ENCODE assay signal across 1 cellular context in the genomic region with DNA sequence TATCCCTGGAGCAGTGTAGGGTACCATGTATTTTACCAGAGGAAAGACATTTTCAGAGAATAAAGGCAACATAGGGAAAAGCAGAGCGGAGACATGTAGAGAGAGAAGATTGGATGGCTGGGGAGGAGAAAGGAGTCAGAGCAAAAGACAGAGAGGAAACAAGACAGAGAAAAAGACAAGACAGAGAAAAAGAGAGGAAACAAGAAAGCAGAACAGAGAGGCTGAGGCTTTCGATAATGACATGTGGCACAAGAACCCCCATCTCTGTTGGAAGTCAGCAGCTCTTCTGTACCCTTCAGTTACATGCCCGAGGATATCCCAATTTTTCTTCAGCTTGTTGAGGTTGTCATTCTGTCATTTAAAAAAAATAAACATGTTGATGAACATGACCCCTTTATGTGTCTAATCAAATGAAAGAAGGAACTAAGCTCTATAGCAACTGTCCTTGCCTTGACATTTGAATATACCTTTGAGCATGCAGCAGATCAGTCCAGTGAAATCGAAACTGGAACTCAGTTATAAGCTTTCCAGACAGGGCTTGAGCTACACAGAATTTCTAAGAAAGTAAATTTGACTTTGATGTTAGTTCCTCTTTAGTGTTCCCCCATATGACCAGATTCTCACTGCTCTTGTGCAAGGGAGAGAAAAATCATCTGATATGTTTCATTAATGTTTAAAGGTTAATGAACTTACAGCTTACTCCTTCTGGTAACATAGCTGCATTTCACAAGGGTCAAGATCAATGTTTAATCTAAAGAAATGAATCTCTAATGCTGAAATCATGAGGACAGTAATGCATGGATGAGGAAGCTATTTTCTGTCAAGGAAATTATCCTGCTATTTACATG.
TF ChIP-seq lines count a peak whose summit lies in the region.

No MANE protein-coding gene starts in this region.

TF ChIP-seq in GM12878, 131 proteins besides CTCF, POLR2A, EP300 and RAD21 (continued from another document and continues in another):
- TF ChIP-seq, protein P1, sequence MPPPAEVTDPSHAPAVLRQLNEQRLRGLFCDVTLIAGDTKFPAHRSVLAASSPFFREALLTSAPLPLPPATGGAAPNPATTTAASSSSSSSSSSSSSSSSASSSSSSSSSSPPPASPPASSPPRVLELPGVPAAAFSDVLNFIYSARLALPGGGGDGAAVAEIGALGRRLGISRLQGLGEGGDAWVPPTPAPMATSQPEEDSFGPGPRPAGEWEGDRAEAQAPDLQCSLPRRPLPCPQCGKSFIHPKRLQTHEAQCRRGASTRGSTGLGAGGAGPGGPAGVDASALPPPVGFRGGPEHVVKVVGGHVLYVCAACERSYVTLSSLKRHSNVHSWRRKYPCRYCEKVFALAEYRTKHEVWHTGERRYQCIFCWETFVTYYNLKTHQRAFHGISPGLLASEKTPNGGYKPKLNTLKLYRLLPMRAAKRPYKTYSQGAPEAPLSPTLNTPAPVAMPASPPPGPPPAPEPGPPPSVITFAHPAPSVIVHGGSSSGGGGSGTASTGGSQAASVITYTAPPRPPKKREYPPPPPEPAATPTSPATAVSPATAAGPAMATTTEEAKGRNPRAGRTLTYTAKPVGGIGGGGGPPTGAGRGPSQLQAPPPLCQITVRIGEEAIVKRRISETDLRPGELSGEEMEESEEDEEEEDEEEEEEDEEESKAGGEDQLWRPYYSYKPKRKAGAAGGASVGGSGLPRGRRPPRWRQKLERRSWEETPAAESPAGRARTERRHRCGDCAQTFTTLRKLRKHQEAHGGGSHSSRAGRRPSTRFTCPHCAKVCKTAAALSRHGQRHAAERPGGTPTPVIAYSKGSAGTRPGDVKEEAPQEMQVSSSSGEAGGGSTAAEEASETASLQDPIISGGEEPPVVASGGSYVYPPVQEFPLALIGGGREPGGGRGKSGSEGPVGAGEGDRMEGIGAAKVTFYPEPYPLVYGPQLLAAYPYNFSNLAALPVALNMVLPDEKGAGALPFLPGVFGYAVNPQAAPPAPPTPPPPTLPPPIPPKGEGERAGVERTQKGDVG (CRISPR knock-in tag; IDR thresholded peaks at IDR 0.05): no peak
- TF ChIP-seq ASH2L (IDR thresholded peaks at IDR 0.05; ENCODE audit: borderline replicate concordance, low read depth): 0 out of 2 replicates have a peak, but pooled peaks have one; percentile 75
- TF ChIP-seq CREB1 (IDR thresholded peaks at IDR 0.05; ENCODE audit: low read depth): no peak
- TF ChIP-seq, protein P2, sequence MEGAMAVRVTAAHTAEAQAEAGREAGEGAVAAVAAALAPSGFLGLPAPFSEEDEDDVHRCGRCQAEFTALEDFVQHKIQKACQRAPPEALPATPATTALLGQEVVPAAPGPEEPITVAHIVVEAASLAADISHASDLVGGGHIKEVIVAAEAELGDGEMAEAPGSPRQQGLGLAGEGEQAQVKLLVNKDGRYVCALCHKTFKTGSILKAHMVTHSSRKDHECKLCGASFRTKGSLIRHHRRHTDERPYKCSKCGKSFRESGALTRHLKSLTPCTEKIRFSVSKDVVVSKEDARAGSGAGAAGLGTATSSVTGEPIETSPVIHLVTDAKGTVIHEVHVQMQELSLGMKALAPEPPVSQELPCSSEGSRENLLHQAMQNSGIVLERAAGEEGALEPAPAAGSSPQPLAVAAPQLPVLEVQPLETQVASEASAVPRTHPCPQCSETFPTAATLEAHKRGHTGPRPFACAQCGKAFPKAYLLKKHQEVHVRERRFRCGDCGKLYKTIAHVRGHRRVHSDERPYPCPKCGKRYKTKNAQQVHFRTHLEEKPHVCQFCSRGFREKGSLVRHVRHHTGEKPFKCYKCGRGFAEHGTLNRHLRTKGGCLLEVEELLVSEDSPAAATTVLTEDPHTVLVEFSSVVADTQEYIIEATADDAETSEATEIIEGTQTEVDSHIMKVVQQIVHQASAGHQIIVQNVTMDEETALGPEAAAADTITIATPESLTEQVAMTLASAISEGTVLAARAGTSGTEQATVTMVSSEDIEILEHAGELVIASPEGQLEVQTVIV (IDR thresholded peaks at IDR 0.05; ENCODE audit: borderline replicate concordance, partially characterized antibody): no peak
- peak; percentile 86 for TF ChIP-seq MTA2 (IDR thresholded peaks at IDR 0.05; ENCODE audit: low read depth)
- no peak for TF ChIP-seq TAF1 (IDR thresholded peaks at IDR 0.05; ENCODE audit: borderline replicate concordance, low read depth, low read length)
- TF ChIP-seq ZNF622 (IDR thresholded peaks at IDR 0.05): no peak
- TF ChIP-seq ZNF24 (IDR thresholded peaks at IDR 0.05): no peak
- TF ChIP-seq, protein P3, sequence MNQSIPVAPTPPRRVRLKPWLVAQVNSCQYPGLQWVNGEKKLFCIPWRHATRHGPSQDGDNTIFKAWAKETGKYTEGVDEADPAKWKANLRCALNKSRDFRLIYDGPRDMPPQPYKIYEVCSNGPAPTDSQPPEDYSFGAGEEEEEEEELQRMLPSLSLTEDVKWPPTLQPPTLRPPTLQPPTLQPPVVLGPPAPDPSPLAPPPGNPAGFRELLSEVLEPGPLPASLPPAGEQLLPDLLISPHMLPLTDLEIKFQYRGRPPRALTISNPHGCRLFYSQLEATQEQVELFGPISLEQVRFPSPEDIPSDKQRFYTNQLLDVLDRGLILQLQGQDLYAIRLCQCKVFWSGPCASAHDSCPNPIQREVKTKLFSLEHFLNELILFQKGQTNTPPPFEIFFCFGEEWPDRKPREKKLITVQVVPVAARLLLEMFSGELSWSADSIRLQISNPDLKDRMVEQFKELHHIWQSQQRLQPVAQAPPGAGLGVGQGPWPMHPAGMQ (IDR thresholded peaks at IDR 0.05; ENCODE audit: borderline replicate concordance): no peak
- TF ChIP-seq POLR2AphosphoS2 (IDR thresholded peaks at IDR 0.05; ENCODE audit: low read depth, low read length): no peak
- peak; percentile 56; the same call in 1 of the 2 replicates for TF ChIP-seq CHD2 (IDR thresholded peaks at IDR 0.05; ENCODE audit: borderline replicate concordance, low read depth, low read length)
- no peak for TF ChIP-seq POLR2AphosphoS5 (IDR thresholded peaks at IDR 0.05; ENCODE audit: low read length)
- no peak for TF ChIP-seq CBFB (IDR thresholded peaks at IDR 0.05; ENCODE audit: low read depth)
- TF ChIP-seq MEF2A (IDR thresholded peaks at IDR 0.05; ENCODE audit: insufficient read depth, low read depth, low read length): no peak
- 0 out of 2 replicates have a peak, but pooled peaks have one; percentile 3 for TF ChIP-seq ZBED1 (IDR thresholded peaks at IDR 0.05; ENCODE audit: borderline replicate concordance)
- TF ChIP-seq PAX8 (IDR thresholded peaks at IDR 0.05): no peak
- no peak for TF ChIP-seq SMAD1 (IDR thresholded peaks at IDR 0.05; ENCODE audit: low read depth, partially characterized antibody)
- peak; percentile 47; the same call in 1 of the 2 replicates for TF ChIP-seq GATAD2B (conservative IDR thresholded peaks at IDR 0.05; ENCODE audit: low read depth)
- TF ChIP-seq, protein P4, sequence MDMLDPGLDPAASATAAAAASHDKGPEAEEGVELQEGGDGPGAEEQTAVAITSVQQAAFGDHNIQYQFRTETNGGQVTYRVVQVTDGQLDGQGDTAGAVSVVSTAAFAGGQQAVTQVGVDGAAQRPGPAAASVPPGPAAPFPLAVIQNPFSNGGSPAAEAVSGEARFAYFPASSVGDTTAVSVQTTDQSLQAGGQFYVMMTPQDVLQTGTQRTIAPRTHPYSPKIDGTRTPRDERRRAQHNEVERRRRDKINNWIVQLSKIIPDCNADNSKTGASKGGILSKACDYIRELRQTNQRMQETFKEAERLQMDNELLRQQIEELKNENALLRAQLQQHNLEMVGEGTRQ (IDR thresholded peaks at IDR 0.05; ENCODE audit: borderline replicate concordance, low read depth, low read length): no peak; the same call in 1 of the 2 replicates
- peak; percentile 71 for TF ChIP-seq RAD51 (IDR thresholded peaks at IDR 0.05)
- no peak for TF ChIP-seq NFYA (IDR thresholded peaks at IDR 0.05; ENCODE audit: borderline replicate concordance, low read depth, low read length)
- no peak for TF ChIP-seq ESRRA (IDR thresholded peaks at IDR 0.05; ENCODE audit: low read length)
- no peak for TF ChIP-seq MYB (IDR thresholded peaks at IDR 0.05; ENCODE audit: borderline replicate concordance, low read depth, low read length)
- TF ChIP-seq, protein P5, sequence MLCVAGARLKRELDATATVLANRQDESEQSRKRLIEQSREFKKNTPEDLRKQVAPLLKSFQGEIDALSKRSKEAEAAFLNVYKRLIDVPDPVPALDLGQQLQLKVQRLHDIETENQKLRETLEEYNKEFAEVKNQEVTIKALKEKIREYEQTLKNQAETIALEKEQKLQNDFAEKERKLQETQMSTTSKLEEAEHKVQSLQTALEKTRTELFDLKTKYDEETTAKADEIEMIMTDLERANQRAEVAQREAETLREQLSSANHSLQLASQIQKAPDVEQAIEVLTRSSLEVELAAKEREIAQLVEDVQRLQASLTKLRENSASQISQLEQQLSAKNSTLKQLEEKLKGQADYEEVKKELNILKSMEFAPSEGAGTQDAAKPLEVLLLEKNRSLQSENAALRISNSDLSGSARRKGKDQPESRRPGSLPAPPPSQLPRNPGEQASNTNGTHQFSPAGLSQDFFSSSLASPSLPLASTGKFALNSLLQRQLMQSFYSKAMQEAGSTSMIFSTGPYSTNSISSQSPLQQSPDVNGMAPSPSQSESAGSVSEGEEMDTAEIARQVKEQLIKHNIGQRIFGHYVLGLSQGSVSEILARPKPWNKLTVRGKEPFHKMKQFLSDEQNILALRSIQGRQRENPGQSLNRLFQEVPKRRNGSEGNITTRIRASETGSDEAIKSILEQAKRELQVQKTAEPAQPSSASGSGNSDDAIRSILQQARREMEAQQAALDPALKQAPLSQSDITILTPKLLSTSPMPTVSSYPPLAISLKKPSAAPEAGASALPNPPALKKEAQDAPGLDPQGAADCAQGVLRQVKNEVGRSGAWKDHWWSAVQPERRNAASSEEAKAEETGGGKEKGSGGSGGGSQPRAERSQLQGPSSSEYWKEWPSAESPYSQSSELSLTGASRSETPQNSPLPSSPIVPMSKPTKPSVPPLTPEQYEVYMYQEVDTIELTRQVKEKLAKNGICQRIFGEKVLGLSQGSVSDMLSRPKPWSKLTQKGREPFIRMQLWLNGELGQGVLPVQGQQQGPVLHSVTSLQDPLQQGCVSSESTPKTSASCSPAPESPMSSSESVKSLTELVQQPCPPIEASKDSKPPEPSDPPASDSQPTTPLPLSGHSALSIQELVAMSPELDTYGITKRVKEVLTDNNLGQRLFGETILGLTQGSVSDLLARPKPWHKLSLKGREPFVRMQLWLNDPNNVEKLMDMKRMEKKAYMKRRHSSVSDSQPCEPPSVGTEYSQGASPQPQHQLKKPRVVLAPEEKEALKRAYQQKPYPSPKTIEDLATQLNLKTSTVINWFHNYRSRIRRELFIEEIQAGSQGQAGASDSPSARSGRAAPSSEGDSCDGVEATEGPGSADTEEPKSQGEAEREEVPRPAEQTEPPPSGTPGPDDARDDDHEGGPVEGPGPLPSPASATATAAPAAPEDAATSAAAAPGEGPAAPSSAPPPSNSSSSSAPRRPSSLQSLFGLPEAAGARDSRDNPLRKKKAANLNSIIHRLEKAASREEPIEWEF (IDR thresholded peaks at IDR 0.05; ENCODE audit: insufficient replicate concordance, low read depth, low read length): no peak
- TF ChIP-seq, protein P6, sequence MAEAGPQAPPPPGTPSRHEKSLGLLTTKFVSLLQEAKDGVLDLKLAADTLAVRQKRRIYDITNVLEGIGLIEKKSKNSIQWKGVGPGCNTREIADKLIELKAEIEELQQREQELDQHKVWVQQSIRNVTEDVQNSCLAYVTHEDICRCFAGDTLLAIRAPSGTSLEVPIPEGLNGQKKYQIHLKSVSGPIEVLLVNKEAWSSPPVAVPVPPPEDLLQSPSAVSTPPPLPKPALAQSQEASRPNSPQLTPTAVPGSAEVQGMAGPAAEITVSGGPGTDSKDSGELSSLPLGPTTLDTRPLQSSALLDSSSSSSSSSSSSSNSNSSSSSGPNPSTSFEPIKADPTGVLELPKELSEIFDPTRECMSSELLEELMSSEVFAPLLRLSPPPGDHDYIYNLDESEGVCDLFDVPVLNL (IDR thresholded peaks at IDR 0.05; ENCODE audit: low read depth, low read length): no peak
- TF ChIP-seq SIN3A (IDR thresholded peaks at IDR 0.05; ENCODE audit: low read depth, low read length): no peak
- no peak for TF ChIP-seq SIX5 (IDR thresholded peaks at IDR 0.05; ENCODE audit: low read depth, low read length, severe bottlenecking)
- TF ChIP-seq, protein P7, sequence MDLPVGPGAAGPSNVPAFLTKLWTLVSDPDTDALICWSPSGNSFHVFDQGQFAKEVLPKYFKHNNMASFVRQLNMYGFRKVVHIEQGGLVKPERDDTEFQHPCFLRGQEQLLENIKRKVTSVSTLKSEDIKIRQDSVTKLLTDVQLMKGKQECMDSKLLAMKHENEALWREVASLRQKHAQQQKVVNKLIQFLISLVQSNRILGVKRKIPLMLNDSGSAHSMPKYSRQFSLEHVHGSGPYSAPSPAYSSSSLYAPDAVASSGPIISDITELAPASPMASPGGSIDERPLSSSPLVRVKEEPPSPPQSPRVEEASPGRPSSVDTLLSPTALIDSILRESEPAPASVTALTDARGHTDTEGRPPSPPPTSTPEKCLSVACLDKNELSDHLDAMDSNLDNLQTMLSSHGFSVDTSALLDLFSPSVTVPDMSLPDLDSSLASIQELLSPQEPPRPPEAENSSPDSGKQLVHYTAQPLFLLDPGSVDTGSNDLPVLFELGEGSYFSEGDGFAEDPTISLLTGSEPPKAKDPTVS (IDR thresholded peaks at IDR 0.05; ENCODE audit: low read depth, low read length): no peak
- peak; percentile 12; the same call in 1 of the 2 replicates for TF ChIP-seq ZNF384 (IDR thresholded peaks at IDR 0.05; ENCODE audit: borderline replicate concordance, low read depth, low read length)
- TF ChIP-seq MYC (IDR thresholded peaks at IDR 0.05; ENCODE audit: insufficient read depth, insufficient read length, insufficient replicate concordance, low read length, severe bottlenecking): no peak
- TF ChIP-seq BACH1 (IDR thresholded peaks at IDR 0.05; ENCODE audit: borderline replicate concordance): no peak; the same call in 1 of the 2 replicates
- TF ChIP-seq JUND (IDR thresholded peaks at IDR 0.05; ENCODE audit: low read depth, low read length): no peak
- TF ChIP-seq, protein P8, sequence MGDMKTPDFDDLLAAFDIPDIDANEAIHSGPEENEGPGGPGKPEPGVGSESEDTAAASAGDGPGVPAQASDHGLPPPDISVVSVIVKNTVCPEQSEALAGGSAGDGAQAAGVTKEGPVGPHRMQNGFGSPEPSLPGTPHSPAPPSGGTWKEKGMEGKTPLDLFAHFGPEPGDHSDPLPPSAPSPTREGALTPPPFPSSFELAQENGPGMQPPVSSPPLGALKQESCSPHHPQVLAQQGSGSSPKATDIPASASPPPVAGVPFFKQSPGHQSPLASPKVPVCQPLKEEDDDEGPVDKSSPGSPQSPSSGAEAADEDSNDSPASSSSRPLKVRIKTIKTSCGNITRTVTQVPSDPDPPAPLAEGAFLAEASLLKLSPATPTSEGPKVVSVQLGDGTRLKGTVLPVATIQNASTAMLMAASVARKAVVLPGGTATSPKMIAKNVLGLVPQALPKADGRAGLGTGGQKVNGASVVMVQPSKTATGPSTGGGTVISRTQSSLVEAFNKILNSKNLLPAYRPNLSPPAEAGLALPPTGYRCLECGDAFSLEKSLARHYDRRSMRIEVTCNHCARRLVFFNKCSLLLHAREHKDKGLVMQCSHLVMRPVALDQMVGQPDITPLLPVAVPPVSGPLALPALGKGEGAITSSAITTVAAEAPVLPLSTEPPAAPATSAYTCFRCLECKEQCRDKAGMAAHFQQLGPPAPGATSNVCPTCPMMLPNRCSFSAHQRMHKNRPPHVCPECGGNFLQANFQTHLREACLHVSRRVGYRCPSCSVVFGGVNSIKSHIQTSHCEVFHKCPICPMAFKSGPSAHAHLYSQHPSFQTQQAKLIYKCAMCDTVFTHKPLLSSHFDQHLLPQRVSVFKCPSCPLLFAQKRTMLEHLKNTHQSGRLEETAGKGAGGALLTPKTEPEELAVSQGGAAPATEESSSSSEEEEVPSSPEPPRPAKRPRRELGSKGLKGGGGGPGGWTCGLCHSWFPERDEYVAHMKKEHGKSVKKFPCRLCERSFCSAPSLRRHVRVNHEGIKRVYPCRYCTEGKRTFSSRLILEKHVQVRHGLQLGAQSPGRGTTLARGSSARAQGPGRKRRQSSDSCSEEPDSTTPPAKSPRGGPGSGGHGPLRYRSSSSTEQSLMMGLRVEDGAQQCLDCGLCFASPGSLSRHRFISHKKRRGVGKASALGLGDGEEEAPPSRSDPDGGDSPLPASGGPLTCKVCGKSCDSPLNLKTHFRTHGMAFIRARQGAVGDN (IDR thresholded peaks at IDR 0.05): peak; percentile 36; the same call in 1 of the 2 replicates
- TF ChIP-seq HDAC6 (IDR thresholded peaks at IDR 0.05; ENCODE audit: unreplicated experiment): no peak
